15 cellular contexts compared by ENCODE assay signal in the genomic region with DNA sequence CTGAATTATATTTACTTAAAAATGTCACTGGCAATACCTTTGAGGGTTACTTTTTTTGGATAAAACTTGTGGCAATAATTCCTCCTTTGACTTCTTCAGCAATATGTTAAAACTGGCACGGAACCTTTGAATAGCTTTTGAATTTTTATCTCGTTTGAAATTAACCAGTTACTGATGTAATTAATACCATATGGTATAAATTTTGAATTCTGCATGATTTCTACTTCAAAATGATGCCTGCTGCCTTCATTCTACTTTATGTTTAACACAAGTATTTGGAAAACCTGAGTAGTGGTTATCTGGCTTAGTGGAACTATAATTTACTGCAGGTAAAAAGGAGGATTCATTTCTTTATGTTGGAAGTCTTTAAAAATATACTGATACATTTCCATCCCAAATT.
DNase-seq lines count a peak whose midpoint lies in the region; ATAC-seq and TF ChIP-seq lines count a peak whose summit lies in the region.
"Had no signal": no experiment of that assay in that cellular context is flagged by ENCODE, and none has a peak within 500 bp of the region (broad histone marks: within the 10 kb centered on the region; RNA-seq: fewer than 3 reads in every experiment).

No MANE protein-coding gene starts in this region.

- no peak overlapping the region for H3K9ac ChIP-seq in neuronal stem cell (ENCODE audit: low read depth, low read length, poor library complexity)
- H3K9ac ChIP-seq: BLaER1 had no signal

- H2AFZ ChIP-seq in neuronal stem cell (ENCODE audit: low read length), result no peak overlapping the region

- no peak overlapping the region for H3K4ac ChIP-seq in neuronal stem cell (ENCODE audit: low read length)

- H3K4me3 Mint-ChIP-seq in nephron progenitor cell, result no peak overlapping the region
- H3K4me3 Mint-ChIP-seq in activated naive CD4-positive, alpha-beta T cell treated with anti-CD3 and anti-CD28 coated beads, Interleukin-2, amount 10 ng/mL, durations not matched to agents 7 days and 5 days, result no peak overlapping the region
- H3K4me3 Mint-ChIP-seq: CD8-positive, alpha-beta memory T cell had no signal

- no peak overlapping the region for H4K91ac ChIP-seq in neuronal stem cell (ENCODE audit: low read depth, low read length, poor library complexity)

- intact Hi-C loops in cardiac septum (cut with DNase I), result no loop called here

- no peaks in the 10 kb centered on the region for H3K27me3 ChIP-seq in cardiac muscle cell
- no peaks in the 10 kb centered on the region for H3K27me3 ChIP-seq in gastroesophageal sphincter
- H3K27me3 ChIP-seq in neuronal stem cell (ENCODE audit: control insufficient read depth in 3 of 3, insufficient read depth in 3 of 3, low read depth in 1 of 3, low read length in 3 of 3), result no peaks in the 10 kb centered on the region
- H3K27me3 ChIP-seq: BLaER1 had no signal

- TF ChIP-seq EP300 in gastroesophageal sphincter (IDR thresholded peaks at IDR 0.05), result no peak

- no peak overlapping the region for H2AK5ac ChIP-seq in neuronal stem cell (ENCODE audit: low read depth, low read length)

- peaks cover 3% of the 10 kb centered on the region for H3K9me3 Mint-ChIP-seq in nephron progenitor cell
- no peaks in the 10 kb centered on the region for H3K9me3 Mint-ChIP-seq in activated naive CD4-positive, alpha-beta T cell treated with anti-CD3 and anti-CD28 coated beads, Interleukin-2, amount 10 ng/mL, durations not matched to agents 7 days and 5 days
- H3K9me3 Mint-ChIP-seq: CD8-positive, alpha-beta memory T cell had no signal

- no peak overlapping the region for H3K18ac ChIP-seq in neuronal stem cell (ENCODE audit: low read length)

- H3K36me3 Mint-ChIP-seq in nephron progenitor cell (ENCODE audit: low read depth), result peaks cover 18% of the 10 kb centered on the region
- peaks cover 16% of the 10 kb centered on the region for H3K36me3 Mint-ChIP-seq in activated naive CD4-positive, alpha-beta T cell treated with anti-CD3 and anti-CD28 coated beads, Interleukin-2, amount 10 ng/mL, durations not matched to agents 7 days and 5 days

- H3K27ac ChIP-seq in cardiac muscle cell, result peak overlapping the region; percentile 90
- H3K27ac ChIP-seq in gastroesophageal sphincter, result peak overlapping the region in 3 of 4 donors; percentile 12 to 75 (median 73)
- no peak overlapping the region for H3K27ac ChIP-seq in neuronal stem cell (replicated peaks; ENCODE audit: low read length)
- H3K27ac ChIP-seq: BLaER1, HL-60 had no signal

- H3K14ac ChIP-seq in neuronal stem cell (ENCODE audit: low read length), result no peak overlapping the region

- H4K8ac ChIP-seq in neuronal stem cell (ENCODE audit: low read depth, low read length), result no peak overlapping the region

- H3K4me1 Mint-ChIP-seq in nephron progenitor cell, result peaks cover 80% of the 10 kb centered on the region
- H3K4me1 Mint-ChIP-seq in activated naive CD4-positive, alpha-beta T cell treated with anti-CD3 and anti-CD28 coated beads, Interleukin-2, amount 10 ng/mL, durations not matched to agents 7 days and 5 days, result peaks cover 13% of the 10 kb centered on the region

- no peak overlapping the region for H2BK12ac ChIP-seq in neuronal stem cell (ENCODE audit: low read length)

- H2BK5ac ChIP-seq in neuronal stem cell (ENCODE audit: low read length), result no peak overlapping the region

- H3K4me3 ChIP-seq in cardiac muscle cell, result no peak overlapping the region
- no peak overlapping the region for H3K4me3 ChIP-seq in gastroesophageal sphincter
- H3K4me3 ChIP-seq in neuronal stem cell (ENCODE audit: low read length in 2 of 2), result no peak overlapping the region
- H3K4me3 ChIP-seq: BLaER1 had no signal

- peak overlapping the region; percentile 14 for H3K27ac Mint-ChIP-seq in nephron progenitor cell
- H3K27ac Mint-ChIP-seq in activated naive CD4-positive, alpha-beta T cell treated with anti-CD3 and anti-CD28 coated beads, Interleukin-2, amount 10 ng/mL, durations not matched to agents 7 days and 5 days, result no peak overlapping the region
- H3K27ac Mint-ChIP-seq: CD8-positive, alpha-beta memory T cell had no signal

- H2BK15ac ChIP-seq in neuronal stem cell (ENCODE audit: low read length), result no peak overlapping the region

- CTCF ChIA-PET in activated naive CD4-positive, alpha-beta T cell treated with anti-CD3 and anti-CD28 coated beads, Interleukin-2, amount 10 ng/mL, durations not matched to agents 7 days and 5 days (lab: Charles Lee), result no interaction called here

- no peaks in the 10 kb centered on the region for H3K79me1 ChIP-seq in neuronal stem cell (ENCODE audit: low read depth, low read length)

- no peak for ATAC-seq in gastroesophageal sphincter
- ATAC-seq: HCT116 had no signal

- DNase-seq in cardiac muscle cell (ENCODE audit: low read depth in 1 of 2, low spot score in 1 of 2), result no peak
- no peak for DNase-seq in cardiac septum (ENCODE audit: low spot score)
- DNase-seq in nephron progenitor cell, result no peak
- DNase-seq in activated naive CD4-positive, alpha-beta T cell treated with anti-CD3 and anti-CD28 coated beads, Interleukin-2, amount 10 ng/mL, durations not matched to agents 7 days and 5 days, result no peak
- DNase-seq in neuronal stem cell (ENCODE audit: low spot score), result no peak
- no peak for DNase-seq in putamen (ENCODE audit: low spot score)
- DNase-seq: 8988T; AML-193; CD8-positive, alpha-beta memory T cell; DMS53; GF-D8 had no signal

- H2BK120ac ChIP-seq in neuronal stem cell (ENCODE audit: low read depth, low read length), result no peak overlapping the region

- H3K4me1 ChIP-seq in cardiac muscle cell (ENCODE audit: low read depth), result peaks cover 43% of the 10 kb centered on the region
- H3K4me1 ChIP-seq in gastroesophageal sphincter, result peaks cover 23 to 92% (median 31%) of the 10 kb centered on the region in 3 donors
- peaks cover 0 to 5% of the 10 kb centered on the region in 2 donors for H3K4me1 ChIP-seq in neuronal stem cell (ENCODE audit: control insufficient read depth in 2 of 2, insufficient read depth in 1 of 2, low read depth in 1 of 2, low read length in 2 of 2)

- H3K36me3 ChIP-seq in cardiac muscle cell (no peaks in the 10 kb centered on the region), gastroesophageal sphincter (no peaks in the 10 kb centered on the region), neuronal stem cell (replicated peaks in 1 of 2; ENCODE audit: control insufficient read depth in 2 of 2, insufficient read depth in 2 of 2, low read length in 2 of 2) (no peaks in the 10 kb centered on the region)

- TF ChIP-seq CTCF in cardiac muscle cell (IDR thresholded peaks at IDR 0.05; ENCODE audit: low read depth, low read length) (no peak), gastroesophageal sphincter (IDR thresholded peaks at IDR 0.05) (no peak), nephron progenitor cell (IDR thresholded peaks at IDR 0.05) (no peak)

- H3K4me2 ChIP-seq in neuronal stem cell (ENCODE audit: insufficient read depth, low read length, poor library complexity, severe bottlenecking), result no peak overlapping the region
- H3K4me2 ChIP-seq: BLaER1 had no signal

- no peaks in the 10 kb centered on the region for H3K27me3 Mint-ChIP-seq in nephron progenitor cell (ENCODE audit: low read depth, poor library complexity)
- no peaks in the 10 kb centered on the region for H3K27me3 Mint-ChIP-seq in activated naive CD4-positive, alpha-beta T cell treated with anti-CD3 and anti-CD28 coated beads, Interleukin-2, amount 10 ng/mL, durations not matched to agents 7 days and 5 days

- no peaks in the 10 kb centered on the region for H3K9me3 ChIP-seq in cardiac muscle cell (ENCODE audit: low read depth)
- H3K9me3 ChIP-seq in gastroesophageal sphincter, result no peaks in the 10 kb centered on the region
- no peaks in the 10 kb centered on the region for H3K9me3 ChIP-seq in neuronal stem cell (replicated peaks in 1 of 2; ENCODE audit: control insufficient read depth in 2 of 2, insufficient read depth in 1 of 2, low read depth in 1 of 2, low read length in 2 of 2)

- no peak for TF ChIP-seq POLR2A in gastroesophageal sphincter (IDR thresholded peaks at IDR 0.05)

- H3K23ac ChIP-seq in neuronal stem cell (ENCODE audit: low read depth, low read length, poor library complexity), result no peak overlapping the region

- 59 to 64% methylated on average over 2 of the region's 2 CpGs for WGBS in gastroesophageal sphincter (ENCODE audit: low coverage in 1 of 2), 2 donors
- no CpG with 5 or more reads among the region's 2 CpGs for WGBS in neuronal stem cell (ENCODE audit: extremely low coverage in 2 of 2, insufficient read length in 2 of 2, insufficient replicate concordance in 1 of 2), 2 donors
